Comparison of ENCODE assay signal across 1 cellular context in genomic region chr1:228487336-228488106, GRCh38.
TF ChIP-seq lines count a peak whose summit lies in the region.

Gene RNF187 (plus strand): TSS chr1:228487382.

TF ChIP-seq in HepG2, 621 proteins besides CTCF, POLR2A, EP300 and RAD21 (continued from another document and continues in another):
- no peak for TF ChIP-seq LRRFIP1 (CRISPR knock-in tag; conservative IDR thresholded peaks at IDR 0.05)
- no peak for TF ChIP-seq HNRNPH1 (optimal IDR thresholded peaks at IDR 0.05; ENCODE audit: low read depth, low read length)
- TF ChIP-seq ZZZ3 (CRISPR knock-in tag; IDR thresholded peaks at IDR 0.05; ENCODE audit: borderline replicate concordance) = no peak
- TF ChIP-seq ZNF674 (CRISPR knock-in tag; IDR thresholded peaks at IDR 0.05; ENCODE audit: low read depth) = 0 out of 2 replicates have a peak, but pooled peaks have one; percentile 64
- TF ChIP-seq DBP (CRISPR knock-in tag; IDR thresholded peaks at IDR 0.05; ENCODE audit: not compliant biosample characterization) = no peak
- no peak for TF ChIP-seq FOXM1 (CRISPR knock-in tag; IDR thresholded peaks at IDR 0.05)
- no peak for TF ChIP-seq ARID2 (CRISPR knock-in tag; IDR thresholded peaks at IDR 0.05; ENCODE audit: borderline replicate concordance)
- TF ChIP-seq CEBPG (CRISPR knock-in tag; IDR thresholded peaks at IDR 0.05) = no peak
- TF ChIP-seq E2F1 (CRISPR knock-in tag; IDR thresholded peaks at IDR 0.05) = no peak
- TF ChIP-seq TAF15 (IDR thresholded peaks at IDR 0.05; ENCODE audit: low read depth, low read length, poor library complexity, severe bottlenecking) = no peak
- TF ChIP-seq CEBPZ (IDR thresholded peaks at IDR 0.05; ENCODE audit: low read length) = no peak
- TF ChIP-seq XRCC5 (optimal IDR thresholded peaks at IDR 0.05; ENCODE audit: low read length) = no peak
- TF ChIP-seq ZEB1 (IDR thresholded peaks at IDR 0.05; ENCODE audit: insufficient replicate concordance, low read depth) = no peak
- TF ChIP-seq POLR2G (IDR thresholded peaks at IDR 0.05; ENCODE audit: low read depth, low read length) = no peak
- TF ChIP-seq ZNF83 (CRISPR knock-in tag; IDR thresholded peaks at IDR 0.05; ENCODE audit: borderline replicate concordance) = no peak
- no peak for TF ChIP-seq SNAPC4 (CRISPR knock-in tag; IDR thresholded peaks at IDR 0.05)
- no peak for TF ChIP-seq ZNF143 (CRISPR knock-in tag; IDR thresholded peaks at IDR 0.05)
- TF ChIP-seq CENPBD1 (CRISPR knock-in tag; IDR thresholded peaks at IDR 0.05; ENCODE audit: borderline replicate concordance, low read depth) = no peak
- TF ChIP-seq NR1H2 (CRISPR knock-in tag; IDR thresholded peaks at IDR 0.05; ENCODE audit: borderline replicate concordance, low read depth) = peak; percentile 2; the same call in 1 of the 2 replicates
- TF ChIP-seq MAFK (conservative IDR thresholded peaks at IDR 0.05 in 1 of 2, IDR thresholded peaks at IDR 0.05 in 1 of 2; ENCODE audit: low read length in 2 of 2) = no peak
- no peak for TF ChIP-seq ZFP1 (CRISPR knock-in tag; IDR thresholded peaks at IDR 0.05)
- TF ChIP-seq ZNF570 (CRISPR knock-in tag; IDR thresholded peaks at IDR 0.05; ENCODE audit: borderline replicate concordance) = no peak
- 0 out of 2 replicates have a peak, but pooled peaks have one; percentile 3 for TF ChIP-seq ZNF747 (CRISPR knock-in tag; IDR thresholded peaks at IDR 0.05; ENCODE audit: borderline replicate concordance)
- 0 out of 2 replicates have a peak, but pooled peaks have one; percentile 2 for TF ChIP-seq NFAT5 (CRISPR knock-in tag; IDR thresholded peaks at IDR 0.05)
- TF ChIP-seq ISX (CRISPR knock-in tag; conservative IDR thresholded peaks at IDR 0.05) = no peak
- TF ChIP-seq RFXAP (CRISPR knock-in tag; IDR thresholded peaks at IDR 0.05; ENCODE audit: borderline replicate concordance) = 0 out of 2 replicates have a peak, but pooled peaks have one; percentile 6
- no peak for TF ChIP-seq AHR (CRISPR knock-in tag; IDR thresholded peaks at IDR 0.05)
- TF ChIP-seq ZBTB14 (CRISPR knock-in tag; IDR thresholded peaks at IDR 0.05) = peak; percentile 76; the same call in 1 of the 2 replicates
- no peak for TF ChIP-seq ZSCAN9 (CRISPR knock-in tag; IDR thresholded peaks at IDR 0.05; ENCODE audit: borderline replicate concordance)
- TF ChIP-seq ZNF550 (CRISPR knock-in tag; IDR thresholded peaks at IDR 0.05; ENCODE audit: borderline replicate concordance) = no peak
- TF ChIP-seq DNMT1 (CRISPR knock-in tag; IDR thresholded peaks at IDR 0.05) = no peak
- no peak for TF ChIP-seq ZBTB3 (CRISPR knock-in tag; IDR thresholded peaks at IDR 0.05; ENCODE audit: borderline replicate concordance, low read depth)
- TF ChIP-seq IKZF5 (CRISPR knock-in tag; IDR thresholded peaks at IDR 0.05) = 0 out of 2 replicates have a peak, but pooled peaks have one; percentile 2
- TF ChIP-seq ZNF776 (CRISPR knock-in tag; IDR thresholded peaks at IDR 0.05) = no peak
- TF ChIP-seq ZNF230 (CRISPR knock-in tag; IDR thresholded peaks at IDR 0.05) = no peak
- TF ChIP-seq IRF1 (CRISPR knock-in tag; IDR thresholded peaks at IDR 0.05; ENCODE audit: low read depth) = no peak
- no peak for TF ChIP-seq ZNF224 (CRISPR knock-in tag; IDR thresholded peaks at IDR 0.05)
